ENCODE assay signal across 10 cellular contexts in the genomic region with DNA sequence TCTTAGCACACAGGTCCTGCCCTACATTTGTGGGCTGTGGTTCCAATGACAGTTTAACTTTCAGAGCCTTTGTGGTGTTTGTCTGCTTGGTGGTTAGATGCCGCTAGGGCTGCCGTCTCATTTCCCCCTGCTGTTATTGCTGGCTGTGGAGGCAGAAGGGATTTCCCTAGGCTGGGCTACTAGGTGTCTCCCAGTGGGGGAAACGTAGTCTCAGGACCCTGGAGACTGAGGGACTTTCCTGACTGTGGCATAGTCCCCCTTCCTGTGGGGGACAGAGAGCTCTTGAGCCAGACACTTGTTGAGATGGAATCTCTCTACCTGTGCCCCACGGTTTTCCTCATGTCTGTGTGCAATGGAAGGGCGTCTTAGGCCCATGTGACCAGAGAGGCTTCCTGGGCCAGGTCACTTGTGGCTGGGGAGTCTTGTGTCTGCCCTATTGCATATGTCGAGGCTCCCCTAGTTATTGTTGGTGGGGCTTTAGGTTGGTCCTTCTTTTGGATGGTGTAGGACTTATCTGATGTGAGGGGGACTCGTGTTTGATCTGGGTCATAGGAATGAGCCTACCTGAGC.
DNase-seq lines count a peak whose midpoint lies in the region; ATAC-seq lines count a peak whose summit lies in the region.
"Had no signal": no experiment of that assay in that cellular context is flagged by ENCODE, and none has a peak within 500 bp of the region (broad histone marks: within the 10 kb centered on the region; RNA-seq: fewer than 3 reads in every experiment).

No MANE protein-coding gene starts in this region.

- POLR2A ChIA-PET in activated CD4-positive, alpha-beta T cell treated with anti-CD3 and anti-CD28 coated beads for 36 hours (lab: Charles Lee) = no interaction called here

- ATAC-seq in GM19351 (IDR thresholded peaks at IDR 0.05; ENCODE audit: unreplicated experiment) (peak; percentile 98), HG03108 (IDR thresholded peaks at IDR 0.05; ENCODE audit: unreplicated experiment) (peak; percentile 96), right cardiac atrium (no peak)
- peak; percentile 97 for ATAC-seq in activated CD4-positive, alpha-beta T cell treated with anti-CD3 and anti-CD28 coated beads for 36 hours
- peak; percentile 99 for ATAC-seq in stimulated activated naive CD8-positive, alpha-beta T cell treated with anti-CD3 and anti-CD28 coated beads, Interleukin-15, amount 100 ng/mL, for 72 hours

- 81% methylated on average over 7 of the region's 7 CpGs for WGBS in right cardiac atrium

- H3K4me1 Mint-ChIP-seq in activated CD4-positive, alpha-beta T cell treated with anti-CD3 and anti-CD28 coated beads for 36 hours = peaks cover 21% of the 10 kb centered on the region
- peaks cover 38% of the 10 kb centered on the region for H3K4me1 Mint-ChIP-seq in stimulated activated naive CD8-positive, alpha-beta T cell treated with anti-CD3 and anti-CD28 coated beads, Interleukin-15, amount 100 ng/mL, for 72 hours

- no peaks in the 10 kb centered on the region for H3K27me3 ChIP-seq in right cardiac atrium (ENCODE audit: control insufficient read depth, insufficient read depth)

- intact Hi-C loops in activated CD4-positive, alpha-beta T cell treated with anti-CD3 and anti-CD28 coated beads for 36 hours (cut with DNase I, micrococcal nuclease) = loop anchor here in 1 of 2 experiments (2.0 to 5.0 kb wide), 3 partner anchors 47 to 173 kb away; a partner anchor contains a TSS
- intact Hi-C loops in right cardiac atrium (cut with DNase I) = no loop called here

- H3K27ac Mint-ChIP-seq in activated CD4-positive, alpha-beta T cell treated with anti-CD3 and anti-CD28 coated beads for 36 hours = no peak overlapping the region
- H3K27ac Mint-ChIP-seq in stimulated activated naive CD8-positive, alpha-beta T cell treated with anti-CD3 and anti-CD28 coated beads, Interleukin-15, amount 100 ng/mL, for 72 hours = peak overlapping the region; percentile 84 to 94

- peaks cover 11% of the 10 kb centered on the region for H3K4me1 ChIP-seq in right cardiac atrium (ENCODE audit: control insufficient read depth, insufficient read depth, low read length)
- H3K4me1 ChIP-seq: parathyroid adenoma had no signal

- H3K4me3 ChIP-seq in right cardiac atrium (ENCODE audit: low read length) = no peak overlapping the region

- H3K9me3 ChIP-seq in right cardiac atrium (ENCODE audit: control insufficient read depth, low read length) = no peaks in the 10 kb centered on the region

- H3K9me3 Mint-ChIP-seq in activated CD4-positive, alpha-beta T cell treated with anti-CD3 and anti-CD28 coated beads for 36 hours (ENCODE audit: low read depth) = no peaks in the 10 kb centered on the region
- no peaks in the 10 kb centered on the region for H3K9me3 Mint-ChIP-seq in stimulated activated naive CD8-positive, alpha-beta T cell treated with anti-CD3 and anti-CD28 coated beads, Interleukin-15, amount 100 ng/mL, for 72 hours

- H3K36me3 Mint-ChIP-seq in activated CD4-positive, alpha-beta T cell treated with anti-CD3 and anti-CD28 coated beads for 36 hours (ENCODE audit: low read depth) = no peaks in the 10 kb centered on the region

- no peak overlapping the region for H3K4me3 Mint-ChIP-seq in activated CD4-positive, alpha-beta T cell treated with anti-CD3 and anti-CD28 coated beads for 36 hours
- peak overlapping the region; percentile 81 to 83 for H3K4me3 Mint-ChIP-seq in stimulated activated naive CD8-positive, alpha-beta T cell treated with anti-CD3 and anti-CD28 coated beads, Interleukin-15, amount 100 ng/mL, for 72 hours

- CTCF ChIA-PET in activated CD4-positive, alpha-beta T cell treated with anti-CD3 and anti-CD28 coated beads for 36 hours (lab: Charles Lee) = interaction anchor here (0.6 to 1.0 kb wide), 2 partner anchors 64 to 75 kb away, joined by 3 to 4 read pairs; no protein-coding TSS in a partner anchor

- H3K27me3 Mint-ChIP-seq in activated CD4-positive, alpha-beta T cell treated with anti-CD3 and anti-CD28 coated beads for 36 hours = no peaks in the 10 kb centered on the region
- H3K27me3 Mint-ChIP-seq in stimulated activated naive CD8-positive, alpha-beta T cell treated with anti-CD3 and anti-CD28 coated beads, Interleukin-15, amount 100 ng/mL, for 72 hours = peaks cover 25% of the 10 kb centered on the region

- peak; percentile 80 for DNase-seq in activated CD4-positive, alpha-beta T cell treated with anti-CD3 and anti-CD28 coated beads for 36 hours
- DNase-seq in right cardiac atrium = peak in 1 of 3 donors; percentile 35
- DNase-seq in stimulated activated naive CD8-positive, alpha-beta T cell treated with anti-CD3 and anti-CD28 coated beads, Interleukin-15, amount 100 ng/mL, for 72 hours = peak; percentile 76 to 88
- DNase-seq in LoVo (ENCODE audit: low spot score) = no peak
- no peak for DNase-seq in NCI-H526 (lab: John Stamatoyannopoulos, UW)
- DNase-seq in NCI-H2196 treated with DMSO at 0.1 percent for 48 hours (lab: John Stamatoyannopoulos, UW; ENCODE audit: unreplicated experiment) = no peak

- peak overlapping the region; percentile 42 for H3K27ac ChIP-seq in right cardiac atrium (ENCODE audit: low read length)
- H3K27ac ChIP-seq: parathyroid adenoma, VCaP had no signal

Comparison
In these comparisons a context has a peak if more than half of its experiments do, and no peak if none do; other contexts are left out.
1. ATAC-seq: peak in GM19351 (single experiment), HG03108 (single experiment), activated CD4-positive, alpha-beta T cell treated with anti-CD3 and anti-CD28 coated beads for 36 hours (single experiment) and stimulated activated naive CD8-positive, alpha-beta T cell treated with anti-CD3 and anti-CD28 coated beads, Interleukin-15, amount 100 ng/mL, for 72 hours (single experiment); none in right cardiac atrium (0 of 2).
2. DNase-seq: peak in activated CD4-positive, alpha-beta T cell treated with anti-CD3 and anti-CD28 coated beads for 36 hours (single experiment) and stimulated activated naive CD8-positive, alpha-beta T cell treated with anti-CD3 and anti-CD28 coated beads, Interleukin-15, amount 100 ng/mL, for 72 hours (2 of 2); none in LoVo (single experiment), NCI-H526 (0 of 2) and NCI-H2196 treated with DMSO at 0.1 percent for 48 hours (single experiment).